8 cellular contexts compared by ENCODE assay signal in the genomic region with DNA sequence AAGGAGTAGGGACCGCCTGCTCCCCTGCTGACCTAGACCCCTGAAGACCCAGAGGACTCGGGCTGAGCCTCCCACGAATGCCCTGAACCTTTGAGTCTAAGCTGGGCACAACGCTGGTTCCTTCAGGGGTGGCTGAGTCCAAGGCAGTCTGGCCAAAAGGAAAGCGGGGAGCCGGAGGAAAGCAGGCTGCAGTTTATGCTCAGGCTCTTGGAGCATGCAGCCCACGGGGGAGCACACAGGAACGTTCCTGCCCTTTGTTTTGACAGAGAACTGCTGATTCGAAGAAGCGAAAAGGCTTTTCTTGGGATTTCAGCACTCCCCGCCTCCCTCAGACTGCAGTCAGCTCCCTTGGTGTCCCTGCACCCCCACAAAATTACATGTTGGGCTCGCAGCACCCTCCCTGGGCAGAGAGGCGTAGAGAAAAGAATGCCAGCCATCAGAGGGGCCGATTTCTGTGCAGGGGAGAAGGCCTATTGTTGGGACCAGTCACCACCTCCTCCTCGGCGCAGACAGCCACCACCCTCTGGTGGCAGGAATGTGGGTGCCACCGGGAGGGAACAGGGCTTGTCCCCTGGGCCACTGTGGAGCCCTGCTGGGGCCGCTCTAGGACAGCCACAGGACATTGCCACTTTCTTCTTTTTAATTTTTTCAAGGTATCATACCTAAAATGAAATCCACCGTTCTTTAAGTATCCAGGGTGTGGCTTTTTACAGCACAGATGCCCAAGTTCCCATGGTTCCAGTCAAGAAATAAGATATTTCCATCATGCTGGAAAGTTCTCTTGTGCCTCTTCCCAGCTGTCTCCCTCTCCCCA.
DNase-seq lines count a peak whose midpoint lies in the region; ATAC-seq, FAIRE-seq and TF ChIP-seq lines count a peak whose summit lies in the region.

No MANE protein-coding gene starts in this region.

- peaks cover 10% of the 10 kb centered on the region for H3K4me1 Mint-ChIP-seq in astrocyte (ENCODE audit: low read depth, unreplicated experiment)

- peaks cover 11% of the 10 kb centered on the region for H3K79me2 ChIP-seq in astrocyte (ENCODE audit: insufficient read depth, low read length)

- peaks cover 45% of the 10 kb centered on the region for H3K4me1 ChIP-seq in astrocyte (ENCODE audit: insufficient read depth, low read length)

- H3K27me3 ChIP-seq in astrocyte (ENCODE audit: insufficient read depth, low read length), result no peaks in the 10 kb centered on the region

- H3K27me3 Mint-ChIP-seq in astrocyte (ENCODE audit: low read depth, unreplicated experiment), result peaks cover 23% of the 10 kb centered on the region

- H3K4me3 ChIP-seq in astrocyte (ENCODE audit: insufficient read depth, low read depth, low read length), result no peak overlapping the region

- DNase-seq in G401 (ENCODE audit: low spot score), result peak; percentile 42
- DNase-seq in Kasumi-1 (lab: John Stamatoyannopoulos, UW), result peak; percentile 48 to 62
- DNase-seq in astrocyte (ENCODE audit: low read depth), result peak; percentile 42
- peak; percentile 95 for DNase-seq in hepatic stellate cell (ENCODE audit: low spot score)
- peak; percentile 63 for DNase-seq in renal cortical epithelial cell (ENCODE audit: low read depth)

- ATAC-seq in SK-N-SH treated with all-trans-retinoic acid at 6 μM for 48 hours (peak; percentile 90), HG03571 (IDR thresholded peaks at IDR 0.05; ENCODE audit: unreplicated experiment) (no peak), HG02623 (IDR thresholded peaks at IDR 0.05; ENCODE audit: unreplicated experiment) (no peak)

- H3K4me3 Mint-ChIP-seq in astrocyte (ENCODE audit: unreplicated experiment), result no peak overlapping the region

- no peak overlapping the region for H3K27ac ChIP-seq in astrocyte (ENCODE audit: low read depth, low read length)

- H3K9ac ChIP-seq in astrocyte (ENCODE audit: low read length), result peak overlapping the region; percentile 45

- TF ChIP-seq CTCF in astrocyte (IDR thresholded peaks at IDR 0.05; ENCODE audit: insufficient read depth, low read depth, low read length), result peak; percentile 87

- in situ Hi-C loops in G401 (cut with HindIII; ENCODE audit: low sequenced_read_pairs), result no loop called here

- H2AFZ ChIP-seq in astrocyte (ENCODE audit: low read depth, low read length), result peak overlapping the region; percentile 74

- no peak for FAIRE-seq in astrocyte (lab: Jason Lieb, UNC)

- H4K20me1 ChIP-seq in astrocyte (ENCODE audit: insufficient read depth, low read length), result peaks cover 8% of the 10 kb centered on the region

- H3K4me2 ChIP-seq in astrocyte (ENCODE audit: low read length), result peak overlapping the region; percentile 50

- H3K36me3 Mint-ChIP-seq in astrocyte (ENCODE audit: low read depth, unreplicated experiment), result no peaks in the 10 kb centered on the region

- H3K9me3 ChIP-seq in astrocyte (ENCODE audit: insufficient read depth, low read depth, low read length), result no peaks in the 10 kb centered on the region

- H3K36me3 ChIP-seq in astrocyte (ENCODE audit: insufficient read depth, low read length), result no peaks in the 10 kb centered on the region

- H3K27ac Mint-ChIP-seq in astrocyte (ENCODE audit: unreplicated experiment), result peak overlapping the region; percentile 58

- no peaks in the 10 kb centered on the region for H3K9me3 Mint-ChIP-seq in astrocyte (ENCODE audit: unreplicated experiment)

TF ChIP-seq in SK-N-SH treated with all-trans-retinoic acid at 6 μM for 48 hours, 23 proteins besides CTCF, POLR2A, EP300 and RAD21:
- no peak for TF ChIP-seq GLIS3 (CRISPR knock-in tag; IDR thresholded peaks at IDR 0.05)
- no peak for TF ChIP-seq OSR1 (CRISPR knock-in tag; IDR thresholded peaks at IDR 0.05)
- no peak for TF ChIP-seq TOX (CRISPR knock-in tag; IDR thresholded peaks at IDR 0.05; ENCODE audit: borderline replicate concordance)
- TF ChIP-seq ISL1 (CRISPR knock-in tag; IDR thresholded peaks at IDR 0.05), result no peak
- TF ChIP-seq, protein P1, sequence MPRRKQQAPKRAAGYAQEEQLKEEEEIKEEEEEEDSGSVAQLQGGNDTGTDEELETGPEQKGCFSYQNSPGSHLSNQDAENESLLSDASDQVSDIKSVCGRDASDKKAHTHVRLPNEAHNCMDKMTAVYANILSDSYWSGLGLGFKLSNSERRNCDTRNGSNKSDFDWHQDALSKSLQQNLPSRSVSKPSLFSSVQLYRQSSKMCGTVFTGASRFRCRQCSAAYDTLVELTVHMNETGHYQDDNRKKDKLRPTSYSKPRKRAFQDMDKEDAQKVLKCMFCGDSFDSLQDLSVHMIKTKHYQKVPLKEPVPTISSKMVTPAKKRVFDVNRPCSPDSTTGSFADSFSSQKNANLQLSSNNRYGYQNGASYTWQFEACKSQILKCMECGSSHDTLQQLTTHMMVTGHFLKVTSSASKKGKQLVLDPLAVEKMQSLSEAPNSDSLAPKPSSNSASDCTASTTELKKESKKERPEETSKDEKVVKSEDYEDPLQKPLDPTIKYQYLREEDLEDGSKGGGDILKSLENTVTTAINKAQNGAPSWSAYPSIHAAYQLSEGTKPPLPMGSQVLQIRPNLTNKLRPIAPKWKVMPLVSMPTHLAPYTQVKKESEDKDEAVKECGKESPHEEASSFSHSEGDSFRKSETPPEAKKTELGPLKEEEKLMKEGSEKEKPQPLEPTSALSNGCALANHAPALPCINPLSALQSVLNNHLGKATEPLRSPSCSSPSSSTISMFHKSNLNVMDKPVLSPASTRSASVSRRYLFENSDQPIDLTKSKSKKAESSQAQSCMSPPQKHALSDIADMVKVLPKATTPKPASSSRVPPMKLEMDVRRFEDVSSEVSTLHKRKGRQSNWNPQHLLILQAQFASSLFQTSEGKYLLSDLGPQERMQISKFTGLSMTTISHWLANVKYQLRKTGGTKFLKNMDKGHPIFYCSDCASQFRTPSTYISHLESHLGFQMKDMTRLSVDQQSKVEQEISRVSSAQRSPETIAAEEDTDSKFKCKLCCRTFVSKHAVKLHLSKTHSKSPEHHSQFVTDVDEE (CRISPR knock-in tag; IDR thresholded peaks at IDR 0.05), result no peak
- TF ChIP-seq SNAI2 (CRISPR knock-in tag; IDR thresholded peaks at IDR 0.05), result no peak
- TF ChIP-seq ZNF8 (CRISPR knock-in tag; IDR thresholded peaks at IDR 0.05), result no peak
- TF ChIP-seq, protein P2, sequence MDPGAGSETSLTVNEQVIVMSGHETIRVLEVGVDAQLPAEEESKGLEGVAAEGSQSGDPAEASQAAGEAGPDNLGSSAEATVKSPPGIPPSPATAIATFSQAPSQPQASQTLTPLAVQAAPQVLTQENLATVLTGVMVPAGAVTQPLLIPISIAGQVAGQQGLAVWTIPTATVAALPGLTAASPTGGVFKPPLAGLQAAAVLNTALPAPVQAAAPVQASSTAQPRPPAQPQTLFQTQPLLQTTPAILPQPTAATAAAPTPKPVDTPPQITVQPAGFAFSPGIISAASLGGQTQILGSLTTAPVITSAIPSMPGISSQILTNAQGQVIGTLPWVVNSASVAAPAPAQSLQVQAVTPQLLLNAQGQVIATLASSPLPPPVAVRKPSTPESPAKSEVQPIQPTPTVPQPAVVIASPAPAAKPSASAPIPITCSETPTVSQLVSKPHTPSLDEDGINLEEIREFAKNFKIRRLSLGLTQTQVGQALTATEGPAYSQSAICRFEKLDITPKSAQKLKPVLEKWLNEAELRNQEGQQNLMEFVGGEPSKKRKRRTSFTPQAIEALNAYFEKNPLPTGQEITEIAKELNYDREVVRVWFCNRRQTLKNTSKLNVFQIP (CRISPR knock-in tag; IDR thresholded peaks at IDR 0.05; ENCODE audit: borderline replicate concordance, low read depth), result no peak
- TF ChIP-seq, protein P3, sequence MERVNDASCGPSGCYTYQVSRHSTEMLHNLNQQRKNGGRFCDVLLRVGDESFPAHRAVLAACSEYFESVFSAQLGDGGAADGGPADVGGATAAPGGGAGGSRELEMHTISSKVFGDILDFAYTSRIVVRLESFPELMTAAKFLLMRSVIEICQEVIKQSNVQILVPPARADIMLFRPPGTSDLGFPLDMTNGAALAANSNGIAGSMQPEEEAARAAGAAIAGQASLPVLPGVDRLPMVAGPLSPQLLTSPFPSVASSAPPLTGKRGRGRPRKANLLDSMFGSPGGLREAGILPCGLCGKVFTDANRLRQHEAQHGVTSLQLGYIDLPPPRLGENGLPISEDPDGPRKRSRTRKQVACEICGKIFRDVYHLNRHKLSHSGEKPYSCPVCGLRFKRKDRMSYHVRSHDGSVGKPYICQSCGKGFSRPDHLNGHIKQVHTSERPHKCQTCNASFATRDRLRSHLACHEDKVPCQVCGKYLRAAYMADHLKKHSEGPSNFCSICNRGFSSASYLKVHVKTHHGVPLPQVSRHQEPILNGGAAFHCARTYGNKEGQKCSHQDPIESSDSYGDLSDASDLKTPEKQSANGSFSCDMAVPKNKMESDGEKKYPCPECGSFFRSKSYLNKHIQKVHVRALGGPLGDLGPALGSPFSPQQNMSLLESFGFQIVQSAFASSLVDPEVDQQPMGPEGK (CRISPR knock-in tag; IDR thresholded peaks at IDR 0.05; ENCODE audit: borderline replicate concordance), result no peak
- TF ChIP-seq RARB (CRISPR knock-in tag; IDR thresholded peaks at IDR 0.05), result no peak
- no peak for TF ChIP-seq PPARA (CRISPR knock-in tag; IDR thresholded peaks at IDR 0.05; ENCODE audit: borderline replicate concordance)
- TF ChIP-seq ZNF565 (CRISPR knock-in tag; conservative IDR thresholded peaks at IDR 0.05; ENCODE audit: low read depth), result no peak
- no peak for TF ChIP-seq ZFP3 (CRISPR knock-in tag; IDR thresholded peaks at IDR 0.05)

Comparison
In these comparisons a context has a peak if more than half of its experiments do, and no peak if none do; other contexts are left out.
1. DNase-seq: peak in every context shown above with its lines; median percentile 95 in hepatic stellate cell; 63 in renal cortical epithelial cell; 55 in Kasumi-1; 42 in G401; 42 in astrocyte.